In genomic region chr5:40333459-40334241, GRCh38 we compare ENCODE assay signal across 1 cellular context.
TF ChIP-seq lines count a peak whose summit lies in the region.

No MANE protein-coding gene starts in this region.

TF ChIP-seq in SK-N-SH, 30 proteins besides CTCF, POLR2A, EP300 and RAD21 (continued from another document):
- no peak for TF ChIP-seq ZBTB33 (IDR thresholded peaks at IDR 0.05; ENCODE audit: borderline replicate concordance, low read depth)
- TF ChIP-seq REST (IDR thresholded peaks at IDR 0.05; ENCODE audit: low read depth, low read length) = no peak
- TF ChIP-seq USF1 (IDR thresholded peaks at IDR 0.05; ENCODE audit: borderline replicate concordance, low read depth) = no peak
- no peak for TF ChIP-seq SIN3A (IDR thresholded peaks at IDR 0.05; ENCODE audit: borderline replicate concordance, low read depth, low read length)
- TF ChIP-seq ELF1 (IDR thresholded peaks at IDR 0.05) = no peak
- no peak for TF ChIP-seq MAX (IDR thresholded peaks at IDR 0.05; ENCODE audit: low read depth)
- TF ChIP-seq RXRA (IDR thresholded peaks at IDR 0.05; ENCODE audit: borderline replicate concordance, low read depth) = no peak
- no peak for TF ChIP-seq IRF3 (IDR thresholded peaks at IDR 0.05; ENCODE audit: low read depth, low read length)
- TF ChIP-seq GABPA (IDR thresholded peaks at IDR 0.05; ENCODE audit: low read depth) = no peak
- TF ChIP-seq PBX3 (IDR thresholded peaks at IDR 0.05) = no peak
- TF ChIP-seq YY1 (IDR thresholded peaks at IDR 0.05; ENCODE audit: low read depth) = no peak
- TF ChIP-seq TEAD4 (IDR thresholded peaks at IDR 0.05; ENCODE audit: borderline replicate concordance, insufficient read depth) = no peak
